Comparison of ENCODE assay signal across 1 cellular context in the genomic region with DNA sequence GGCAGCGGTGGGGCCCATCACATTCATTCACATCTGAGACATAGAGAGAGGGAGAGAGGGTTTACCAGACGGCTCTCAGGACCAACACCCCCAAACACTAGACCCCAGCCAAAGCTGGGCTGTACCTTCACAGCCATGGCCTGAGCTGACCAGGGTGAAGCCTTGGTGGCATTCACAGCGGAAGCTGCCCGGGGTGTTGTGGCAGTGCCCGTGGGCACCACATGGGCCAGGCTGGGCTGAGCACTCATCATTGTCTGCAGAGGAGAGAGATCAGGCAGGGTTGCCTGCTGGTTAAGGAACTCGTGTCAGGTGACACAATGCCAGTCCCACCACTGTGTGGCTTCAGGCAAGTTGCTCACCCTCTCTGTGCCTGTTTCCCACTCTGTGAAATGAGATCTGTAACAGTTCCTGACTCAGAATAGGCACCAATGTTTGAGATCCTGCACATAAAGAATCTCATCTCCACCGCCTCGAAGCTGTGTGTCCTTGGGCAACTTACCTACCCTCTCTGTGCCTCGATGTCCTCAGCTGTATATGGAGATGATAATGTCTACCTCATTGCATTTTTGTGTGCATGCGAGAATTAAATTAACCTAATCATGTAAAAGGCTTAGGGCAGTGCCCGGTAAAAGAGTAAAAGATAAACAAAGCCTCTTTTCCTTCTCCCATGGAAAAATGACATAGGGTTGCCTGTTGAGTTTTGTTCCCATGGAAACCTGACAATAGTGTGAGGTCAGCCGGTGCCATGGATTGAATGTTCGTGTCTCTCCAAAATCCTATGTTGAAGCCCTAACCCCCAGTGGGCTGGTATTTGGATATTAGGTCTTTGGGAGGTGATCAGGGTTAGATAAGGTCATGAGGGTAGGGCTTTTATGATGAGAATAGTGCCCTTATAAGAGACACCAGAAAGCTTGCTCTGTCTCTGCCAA.
TF ChIP-seq lines count a peak whose summit lies in the region.

No MANE protein-coding gene starts in this region.

TF ChIP-seq in H1, 55 proteins besides CTCF, POLR2A, EP300 and RAD21:
- TF ChIP-seq KDM5A (IDR thresholded peaks at IDR 0.05; ENCODE audit: low read length) (no peak), SIN3A (conservative IDR thresholded peaks at IDR 0.05 in 1 of 2, IDR thresholded peaks at IDR 0.05 in 1 of 2; ENCODE audit: low read depth in 1 of 2, low read length in 2 of 2) (no peak), KDM1A (IDR thresholded peaks at IDR 0.05; ENCODE audit: borderline replicate concordance, low read length) (peak; percentile 80; the same call in 1 of the 2 replicates)
